ENCODE assay signal across 22 cellular contexts in the genomic region with DNA sequence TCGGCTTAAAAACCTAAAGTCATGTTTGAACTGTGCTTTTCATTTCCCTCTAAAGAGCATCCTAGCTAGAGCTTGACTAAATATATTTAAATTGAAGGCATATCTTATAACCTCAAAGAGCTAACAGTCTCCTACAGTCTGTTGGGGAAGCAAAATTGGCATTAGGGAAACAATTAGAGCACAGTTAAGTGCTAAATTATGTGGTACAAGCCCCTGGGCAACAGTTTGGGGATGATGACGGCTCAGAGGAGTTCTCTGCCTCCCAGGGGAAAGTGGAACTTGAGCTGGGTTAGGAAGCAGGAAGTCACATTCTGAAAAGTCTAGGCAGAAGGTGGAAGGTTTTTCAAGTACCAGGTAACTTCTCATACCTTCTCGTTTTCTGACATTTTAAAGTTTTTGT.
"Had no signal": no experiment of that assay in that cellular context is flagged by ENCODE, and none has a peak within 500 bp of the region (broad histone marks: within the 10 kb centered on the region; RNA-seq: fewer than 3 reads in every experiment).

No MANE protein-coding gene starts in this region.

- H3K4me1 ChIP-seq: breast epithelium had no signal

- DNase-seq: activated CD4-positive, alpha-beta T cell treated with anti-CD3 and anti-CD28 coated beads for 48 hours; activated CD4-positive, alpha-beta T cell treated with anti-CD3 and anti-CD28 coated beads, Interleukin-2, amount 50 U/mL, for 4 hours; activated CD4-positive, CD25-positive, alpha-beta regulatory T cell treated with anti-CD3 and anti-CD28 coated beads, Interleukin-2, amount 50 U/mL, for 72 hours; activated CD8-positive, alpha-beta T cell treated with anti-CD3 and anti-CD28 coated beads, Interleukin-2, amount 10 ng/mL, durations not matched to agents 7 days and 5 days; activated effector memory CD4-positive, alpha-beta T cell treated with Interleukin-2 at 50 U/mL for 16 hours; activated naive CD4-positive, alpha-beta T cell; activated T-cell treated with anti-CD3 and anti-CD28 coated beads, Interleukin-2, amount 50 U/mL, for 24 hours; aorta; central memory CD4-positive, alpha-beta T cell; NCI-H1092 treated with DMSO at 0.1 percent for 48 hours; NCI-H146; NCI-H1930; NCI-H2171 treated with DMSO at 0.1 percent for 48 hours; NCI-H226; NCI-H526; NCI-H82; SHP77 had no signal

- H3K36me3 ChIP-seq: breast epithelium, SJSA1 had no signal

- H3K27me3 ChIP-seq: SJSA1 had no signal

- FAIRE-seq: RCC 7860 had no signal

- H3K4me3 ChIP-seq: breast epithelium, SJSA1 had no signal

- H3K9me3 ChIP-seq: breast epithelium, SJSA1 had no signal

- H3K9ac ChIP-seq: KMS-11 had no signal

- H3K27ac ChIP-seq: breast epithelium, KMS-11, SJSA1 had no signal

- ATAC-seq: activated CD8-positive, alpha-beta T cell treated with anti-CD3 and anti-CD28 coated beads, Interleukin-2, amount 10 ng/mL, durations not matched to agents 7 days and 5 days; WTC11 had no signal
